20 cellular contexts compared by ENCODE assay signal in genomic region chr10:112886463-112886862, GRCh38.
DNase-seq lines count a peak whose midpoint lies in the region; ATAC-seq and TF ChIP-seq lines count a peak whose summit lies in the region.
"Had no signal": no experiment of that assay in that cellular context is flagged by ENCODE, and none has a peak within 500 bp of the region (broad histone marks: within the 10 kb centered on the region; RNA-seq: fewer than 3 reads in every experiment).

No MANE protein-coding gene starts in this region.

- no peaks in the 10 kb centered on the region for H3F3A ChIP-seq in neural progenitor cell (ENCODE audit: low read depth)

- TF ChIP-seq CTCF in WTC11 (IDR thresholded peaks at IDR 0.05) = no peak
- no peak for TF ChIP-seq CTCF in neural progenitor cell (IDR thresholded peaks at IDR 0.05)

- H3K27me3 ChIP-seq in H7 (ENCODE audit: control insufficient read depth, insufficient read depth, low read length) = peaks cover 2% of the 10 kb centered on the region; the same call in 1 of the 2 replicates
- no peaks in the 10 kb centered on the region for H3K27me3 ChIP-seq in neural progenitor cell
- H3K27me3 ChIP-seq: BLaER1 treated with 17β-estradiol and CSF1 and Interleukin-3, amounts not matched to agents 10 nM and 100 nM had no signal

- peaks cover 59% of the 10 kb centered on the region for H3K27me3 Mint-ChIP-seq in WTC11 (ENCODE audit: low read depth)
- peaks cover 4% of the 10 kb centered on the region for H3K27me3 Mint-ChIP-seq in neural progenitor cell (ENCODE audit: insufficient read depth, low read depth)

- peak overlapping the region; percentile 44 for H2AFZ ChIP-seq in neural progenitor cell (replicated peaks)

- H3K9me3 Mint-ChIP-seq in WTC11 = peaks cover 20% of the 10 kb centered on the region
- H3K9me3 Mint-ChIP-seq in neural progenitor cell = no peaks in the 10 kb centered on the region

- H3K27ac ChIP-seq in neural progenitor cell = no peak overlapping the region
- H3K27ac ChIP-seq: BLaER1 treated with 17β-estradiol and CSF1 and Interleukin-3, amounts not matched to agents 10 nM and 100 nM; HL-60 had no signal

- H3K4me1 ChIP-seq in neural progenitor cell = peaks cover 16% of the 10 kb centered on the region

- peaks cover 8% of the 10 kb centered on the region for H3K36me3 Mint-ChIP-seq in WTC11
- no peaks in the 10 kb centered on the region for H3K36me3 Mint-ChIP-seq in neural progenitor cell
- H3K36me3 Mint-ChIP-seq: IgD-negative memory B cell had no signal

- POLR2A ChIA-PET in WTC11 (lab: Charles Lee) = no interaction called here

- no peaks in the 10 kb centered on the region for H4K20me1 ChIP-seq in neural progenitor cell (ENCODE audit: low read depth)
- H4K20me1 ChIP-seq: BLaER1 treated with 17β-estradiol and CSF1 and Interleukin-3, amounts not matched to agents 10 nM and 100 nM had no signal

- H3K9ac ChIP-seq in neural progenitor cell = no peak overlapping the region
- H3K9ac ChIP-seq: BLaER1 treated with 17β-estradiol and CSF1 and Interleukin-3, amounts not matched to agents 10 nM and 100 nM had no signal

- H3K79me2 ChIP-seq in neural progenitor cell (ENCODE audit: low read depth) = no peaks in the 10 kb centered on the region

- CTCF ChIA-PET in WTC11 (lab: Charles Lee) = interaction anchor here (0.5 to 1.6 kb wide), 3 partner anchors 13 to 162 kb away, joined by 3 to 5 read pairs (median 3); no protein-coding TSS in a partner anchor

- H3K27ac Mint-ChIP-seq in WTC11 = no peak overlapping the region
- no peak overlapping the region for H3K27ac Mint-ChIP-seq in neural progenitor cell
- H3K27ac Mint-ChIP-seq: B cell; CD4-positive, alpha-beta T cell had no signal

- H3K4me3 Mint-ChIP-seq in WTC11 = peak overlapping the region; percentile 39
- no peak overlapping the region for H3K4me3 Mint-ChIP-seq in neural progenitor cell
- H3K4me3 Mint-ChIP-seq: B cell; CD4-positive, alpha-beta T cell; IgD-negative memory B cell had no signal

- H3K4me2 ChIP-seq in neural progenitor cell = peak overlapping the region; percentile 41
- H3K4me2 ChIP-seq: BLaER1 treated with 17β-estradiol and CSF1 and Interleukin-3, amounts not matched to agents 10 nM and 100 nM had no signal

- DNase-seq in H7 (peak; percentile 18), WTC11 (ENCODE audit: low spot score) (no peak), neural progenitor cell (ENCODE audit: low spot score) (no peak), C1 segment of cervical spinal cord (lab: John Stamatoyannopoulos, UW) (no peak), MV-4-11 (lab: John Stamatoyannopoulos, UW) (no peak)
- DNase-seq: 8988T; CD4-positive, alpha-beta T cell; DMS153; DMS79; GDM1; GOT3; HCEC 1CT; KBM-7 had no signal

- H3K36me3 ChIP-seq in H7 (replicated peaks; ENCODE audit: control insufficient read depth, insufficient read depth, low read length) (no peaks in the 10 kb centered on the region), neural progenitor cell (no peaks in the 10 kb centered on the region)
- H3K36me3 ChIP-seq: BLaER1 treated with 17β-estradiol and CSF1 and Interleukin-3, amounts not matched to agents 10 nM and 100 nM had no signal

- H3K9me3 ChIP-seq in iPS-18c (ENCODE audit: control insufficient read depth, insufficient read depth, low read length) (no peaks in the 10 kb centered on the region), neural progenitor cell (ENCODE audit: low read depth) (no peaks in the 10 kb centered on the region)

- ATAC-seq in WTC11 (peak; percentile 52), HG02571 (IDR thresholded peaks at IDR 0.05; ENCODE audit: unreplicated experiment) (no peak)
- ATAC-seq: HepG2 had no signal

- H3K4me1 Mint-ChIP-seq in WTC11 (peaks cover 33% of the 10 kb centered on the region), neural progenitor cell (peaks cover 12% of the 10 kb centered on the region)
- H3K4me1 Mint-ChIP-seq: B cell, IgD-negative memory B cell had no signal

- H3K4me3 ChIP-seq in H7 (ENCODE audit: insufficient read depth, low read depth, low read length) = no peak overlapping the region
- peak overlapping the region; percentile 10; the same call in 1 of the 2 replicates for H3K4me3 ChIP-seq in iPS-18c (ENCODE audit: insufficient read depth, low read depth, low read length)
- H3K4me3 ChIP-seq in neural progenitor cell = no peak overlapping the region
- H3K4me3 ChIP-seq: BLaER1 treated with 17β-estradiol and CSF1 and Interleukin-3, amounts not matched to agents 10 nM and 100 nM had no signal

TF ChIP-seq in WTC11, 78 proteins besides CTCF, POLR2A, EP300 and RAD21:
- TF ChIP-seq ZNF232 (CRISPR knock-in tag; IDR thresholded peaks at IDR 0.05) (0 out of 2 replicates have a peak, but pooled peaks have one; percentile 18), GTF2I (CRISPR knock-in tag; conservative IDR thresholded peaks at IDR 0.05) (no peak), CREM (CRISPR knock-in tag; IDR thresholded peaks at IDR 0.05) (no peak), ATF2 (CRISPR knock-in tag; IDR thresholded peaks at IDR 0.05; ENCODE audit: borderline replicate concordance, low read depth) (no peak)
